9 cellular contexts compared by ENCODE assay signal in genomic region chr1:186482661-186483255, GRCh38. TPM values are rescaled to one million over a fixed set of nuclear protein-coding genes. Genes with fewer than 3 reads are reported as not detected.
A peak's percentile ranks its signal among the peaks of the same experiment; 100 is the strongest.
DNase-seq lines count a peak whose midpoint lies in the region; ATAC-seq and TF ChIP-seq lines count a peak whose summit lies in the region.
"Had no signal": no experiment of that assay in that cellular context is flagged by ENCODE, and none has a peak within 500 bp of the region (broad histone marks: within the 10 kb centered on the region; RNA-seq: fewer than 3 reads in every experiment).

No MANE protein-coding gene starts in this region.

- H3K4me1 Mint-ChIP-seq in activated CD4-positive, alpha-beta memory T cell treated with anti-CD3 and anti-CD28 coated beads for 36 hours (ENCODE audit: low read depth) = no peaks in the 10 kb centered on the region
- no peaks in the 10 kb centered on the region for H3K4me1 Mint-ChIP-seq in naive thymus-derived CD4-positive, alpha-beta T cell

- no peaks in the 10 kb centered on the region for H3K36me3 Mint-ChIP-seq in activated CD4-positive, alpha-beta memory T cell treated with anti-CD3 and anti-CD28 coated beads for 36 hours
- no peaks in the 10 kb centered on the region for H3K36me3 Mint-ChIP-seq in naive thymus-derived CD4-positive, alpha-beta T cell

- no peaks in the 10 kb centered on the region for H3K9me3 Mint-ChIP-seq in activated CD4-positive, alpha-beta memory T cell treated with anti-CD3 and anti-CD28 coated beads for 36 hours
- no peaks in the 10 kb centered on the region for H3K9me3 Mint-ChIP-seq in naive thymus-derived CD4-positive, alpha-beta T cell

- H3K27ac ChIP-seq in naive thymus-derived CD4-positive, alpha-beta T cell (ENCODE audit: low read depth, low read length) = no peak overlapping the region
- no peak overlapping the region for H3K27ac ChIP-seq in tibial nerve

- peak; percentile 61 for DNase-seq in BE2C
- peak; percentile 53 for DNase-seq in NCI-H345 (lab: John Stamatoyannopoulos, UW)
- peak; percentile 53 for DNase-seq in activated CD4-positive, alpha-beta memory T cell treated with anti-CD3 and anti-CD28 coated beads for 36 hours
- DNase-seq in erythroblast (lab: John Stamatoyannopoulos, UW) = peak; percentile 57 to 68
- DNase-seq in naive thymus-derived CD4-positive, alpha-beta T cell = peak in 7 of 9 donors; percentile 3 to 40 (median 14)
- DNase-seq in tibial nerve (ENCODE audit: low spot score in 2 of 2) = peak; percentile 23 to 61

- no peaks in the 10 kb centered on the region for H3K4me1 ChIP-seq in BE2C
- H3K4me1 ChIP-seq in naive thymus-derived CD4-positive, alpha-beta T cell (ENCODE audit: control insufficient read depth in 2 of 2, insufficient read depth in 2 of 2, low read length in 2 of 2) = no peaks in the 10 kb centered on the region
- H3K4me1 ChIP-seq in tibial nerve = no peaks in the 10 kb centered on the region

- no peaks in the 10 kb centered on the region for H3K36me3 ChIP-seq in BE2C
- H3K36me3 ChIP-seq in naive thymus-derived CD4-positive, alpha-beta T cell (ENCODE audit: control insufficient read depth in 2 of 3, insufficient read depth in 3 of 3, low read length in 3 of 3) = no peaks in the 10 kb centered on the region
- no peaks in the 10 kb centered on the region for H3K36me3 ChIP-seq in tibial nerve

- no peak overlapping the region for H3K27ac Mint-ChIP-seq in activated CD4-positive, alpha-beta memory T cell treated with anti-CD3 and anti-CD28 coated beads for 36 hours
- peak overlapping the region in 1 of 9 donors; percentile 6 for H3K27ac Mint-ChIP-seq in naive thymus-derived CD4-positive, alpha-beta T cell

- H3K9me3 ChIP-seq in BE2C = no peaks in the 10 kb centered on the region
- no peaks in the 10 kb centered on the region for H3K9me3 ChIP-seq in naive thymus-derived CD4-positive, alpha-beta T cell (ENCODE audit: control insufficient read depth in 2 of 3, low read length in 3 of 3)
- H3K9me3 ChIP-seq in tibial nerve = no peaks in the 10 kb centered on the region

- CTCF ChIA-PET in activated CD4-positive, alpha-beta memory T cell treated with anti-CD3 and anti-CD28 coated beads for 36 hours (lab: Charles Lee) = interaction anchor here (0.8 to 1.2 kb wide), 5 partner anchors 10 to 504 kb away, joined by 3 to 10 read pairs (median 3); no protein-coding TSS in a partner anchor
- CTCF ChIA-PET in naive thymus-derived CD4-positive, alpha-beta T cell (lab: Charles Lee) = interaction anchor here (0.6 to 0.8 kb wide), 2 partner anchors 19 to 502 kb away, joined by 3 to 4 read pairs; no protein-coding TSS in a partner anchor

- ATAC-seq in GM18867 (IDR thresholded peaks at IDR 0.05; ENCODE audit: unreplicated experiment) (peak; percentile 81), HG03097 (IDR thresholded peaks at IDR 0.05; ENCODE audit: low FRiP score, unreplicated experiment) (peak; percentile 68)
- peak; percentile 63 for ATAC-seq in naive thymus-derived CD4-positive, alpha-beta T cell

- intact Hi-C loops in activated CD4-positive, alpha-beta memory T cell treated with anti-CD3 and anti-CD28 coated beads for 36 hours (cut with micrococcal nuclease) = loop anchor here (1.0 to 10.0 kb wide), 3 partner anchors 132 to 504 kb away; partner anchors contain the start of gene PTGS2
- intact Hi-C loops in naive thymus-derived CD4-positive, alpha-beta T cell (cut with micrococcal nuclease) = loop anchor here in 1 of 2 donors (1.0 to 2.0 kb wide), 4 partner anchors 78 to 504 kb away; no protein-coding TSS in a partner anchor

- POLR2A ChIA-PET in activated CD4-positive, alpha-beta memory T cell treated with anti-CD3 and anti-CD28 coated beads for 36 hours (lab: Charles Lee) = no interaction called here
- POLR2A ChIA-PET in naive thymus-derived CD4-positive, alpha-beta T cell (lab: Charles Lee) = no interaction called here

- peak; percentile 97 for TF ChIP-seq CTCF in BE2C (IDR thresholded peaks at IDR 0.05; ENCODE audit: low read depth, low read length)
- TF ChIP-seq CTCF in tibial nerve (IDR thresholded peaks at IDR 0.05) = peak; percentile 61 to 83 (median 68)

- H3K27me3 ChIP-seq in BE2C = peaks cover 5% of the 10 kb centered on the region
- H3K27me3 ChIP-seq in naive thymus-derived CD4-positive, alpha-beta T cell (ENCODE audit: control insufficient read depth in 2 of 2, insufficient read depth in 2 of 2, low read length in 2 of 2) = no peaks in the 10 kb centered on the region
- H3K27me3 ChIP-seq in tibial nerve = no peaks in the 10 kb centered on the region

- H3K4me3 Mint-ChIP-seq in activated CD4-positive, alpha-beta memory T cell treated with anti-CD3 and anti-CD28 coated beads for 36 hours = no peak overlapping the region
- H3K4me3 Mint-ChIP-seq in naive thymus-derived CD4-positive, alpha-beta T cell = no peak overlapping the region

- H3K27me3 Mint-ChIP-seq in activated CD4-positive, alpha-beta memory T cell treated with anti-CD3 and anti-CD28 coated beads for 36 hours = no peaks in the 10 kb centered on the region
- H3K27me3 Mint-ChIP-seq in naive thymus-derived CD4-positive, alpha-beta T cell = peaks cover 0 to 25% (median 0%) of the 10 kb centered on the region in 5 donors

- TF ChIP-seq EP300 in tibial nerve (IDR thresholded peaks at IDR 0.05) = no peak

- H3K4me3 ChIP-seq in BE2C (ENCODE audit: low read depth, low read length) = no peak overlapping the region
- H3K4me3 ChIP-seq in naive thymus-derived CD4-positive, alpha-beta T cell (ENCODE audit: low read length) = no peak overlapping the region
- no peak overlapping the region for H3K4me3 ChIP-seq in tibial nerve

- WGBS in tibial nerve, 2 donors = 2 to 6% methylated on average over 4 of the region's 4 CpGs

- TF ChIP-seq POLR2A in erythroblast (IDR thresholded peaks at IDR 0.05; ENCODE audit: low read length) (no peak), tibial nerve (IDR thresholded peaks at IDR 0.05) (no peak)

RNA-seq across cellular contexts. Expression of gene PDC, which starts 21.8 kb away (rescaled TPM):
- polyA plus RNA-seq in BE2C (2012; ENCODE audit: insufficient read depth, insufficient read length, low read depth) = not detected
- not detected for total RNA-seq in activated CD4-positive, alpha-beta memory T cell treated with anti-CD3 and anti-CD28 coated beads for 36 hours
- total RNA-seq in naive thymus-derived CD4-positive, alpha-beta T cell = not detected
- polyA plus RNA-seq in naive thymus-derived CD4-positive, alpha-beta T cell = not detected
- total RNA-seq in tibial nerve = not detected
- total RNA-seq: temporal lobe had no signal
